Comparison of ENCODE assay signal across 1 cellular context in the genomic region with DNA sequence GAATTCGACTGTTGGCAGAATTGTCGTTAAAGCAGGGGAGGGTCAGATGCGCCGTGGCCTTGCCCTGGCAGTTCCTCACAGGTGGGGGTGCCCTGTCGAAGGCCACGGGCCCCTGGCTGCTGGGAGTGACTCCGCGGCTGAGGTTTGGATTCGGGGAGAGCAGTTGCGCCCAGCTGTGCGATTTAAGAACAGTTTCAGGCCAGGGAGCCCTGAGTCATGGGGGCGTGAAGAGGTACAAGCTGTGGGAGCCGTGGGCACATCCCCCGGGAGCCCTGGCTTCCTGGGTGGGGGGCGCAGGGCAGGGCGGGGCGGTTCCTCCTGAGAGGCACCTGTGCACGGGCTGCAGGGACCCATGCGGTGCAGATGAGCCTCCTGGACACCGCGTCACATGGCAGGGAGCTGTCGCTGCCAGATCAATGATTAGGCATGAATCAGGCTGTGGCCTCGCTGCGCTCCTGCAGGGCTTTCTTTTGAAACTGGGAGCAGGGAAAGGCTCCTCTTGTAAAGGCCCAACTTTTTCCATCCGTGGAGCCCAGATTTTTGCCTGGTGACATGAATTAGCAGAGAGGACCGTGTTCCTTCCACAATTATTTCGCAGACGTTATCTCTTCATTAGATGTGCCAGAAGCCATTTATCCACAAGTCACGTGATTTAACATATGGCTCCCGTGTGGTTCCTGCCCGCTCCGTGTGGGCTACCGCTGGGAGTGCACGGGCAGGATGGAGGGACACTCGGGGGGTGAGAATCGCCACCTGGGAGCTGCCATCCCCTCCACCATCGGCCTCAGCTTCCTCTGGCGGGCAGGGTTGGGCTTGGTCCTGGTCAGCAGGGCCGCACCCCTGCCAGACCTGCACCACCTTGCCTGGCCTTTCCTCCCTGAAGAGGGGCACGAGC.
A peak's percentile ranks its signal among the peaks of the same experiment; 100 is the strongest.
TF ChIP-seq lines count a peak whose summit lies in the region.

No MANE protein-coding gene starts in this region.

TF ChIP-seq in HepG2, 621 proteins besides CTCF, POLR2A, EP300 and RAD21 (continued from another document):
- TF ChIP-seq, protein P1, sequence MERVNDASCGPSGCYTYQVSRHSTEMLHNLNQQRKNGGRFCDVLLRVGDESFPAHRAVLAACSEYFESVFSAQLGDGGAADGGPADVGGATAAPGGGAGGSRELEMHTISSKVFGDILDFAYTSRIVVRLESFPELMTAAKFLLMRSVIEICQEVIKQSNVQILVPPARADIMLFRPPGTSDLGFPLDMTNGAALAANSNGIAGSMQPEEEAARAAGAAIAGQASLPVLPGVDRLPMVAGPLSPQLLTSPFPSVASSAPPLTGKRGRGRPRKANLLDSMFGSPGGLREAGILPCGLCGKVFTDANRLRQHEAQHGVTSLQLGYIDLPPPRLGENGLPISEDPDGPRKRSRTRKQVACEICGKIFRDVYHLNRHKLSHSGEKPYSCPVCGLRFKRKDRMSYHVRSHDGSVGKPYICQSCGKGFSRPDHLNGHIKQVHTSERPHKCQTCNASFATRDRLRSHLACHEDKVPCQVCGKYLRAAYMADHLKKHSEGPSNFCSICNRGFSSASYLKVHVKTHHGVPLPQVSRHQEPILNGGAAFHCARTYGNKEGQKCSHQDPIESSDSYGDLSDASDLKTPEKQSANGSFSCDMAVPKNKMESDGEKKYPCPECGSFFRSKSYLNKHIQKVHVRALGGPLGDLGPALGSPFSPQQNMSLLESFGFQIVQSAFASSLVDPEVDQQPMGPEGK (CRISPR knock-in tag; IDR thresholded peaks at IDR 0.05) = peak; percentile 58
- TF ChIP-seq KDM4B (CRISPR knock-in tag; IDR thresholded peaks at IDR 0.05) = peak; percentile 14; the same call in 1 of the 2 replicates
- TF ChIP-seq, protein P2, sequence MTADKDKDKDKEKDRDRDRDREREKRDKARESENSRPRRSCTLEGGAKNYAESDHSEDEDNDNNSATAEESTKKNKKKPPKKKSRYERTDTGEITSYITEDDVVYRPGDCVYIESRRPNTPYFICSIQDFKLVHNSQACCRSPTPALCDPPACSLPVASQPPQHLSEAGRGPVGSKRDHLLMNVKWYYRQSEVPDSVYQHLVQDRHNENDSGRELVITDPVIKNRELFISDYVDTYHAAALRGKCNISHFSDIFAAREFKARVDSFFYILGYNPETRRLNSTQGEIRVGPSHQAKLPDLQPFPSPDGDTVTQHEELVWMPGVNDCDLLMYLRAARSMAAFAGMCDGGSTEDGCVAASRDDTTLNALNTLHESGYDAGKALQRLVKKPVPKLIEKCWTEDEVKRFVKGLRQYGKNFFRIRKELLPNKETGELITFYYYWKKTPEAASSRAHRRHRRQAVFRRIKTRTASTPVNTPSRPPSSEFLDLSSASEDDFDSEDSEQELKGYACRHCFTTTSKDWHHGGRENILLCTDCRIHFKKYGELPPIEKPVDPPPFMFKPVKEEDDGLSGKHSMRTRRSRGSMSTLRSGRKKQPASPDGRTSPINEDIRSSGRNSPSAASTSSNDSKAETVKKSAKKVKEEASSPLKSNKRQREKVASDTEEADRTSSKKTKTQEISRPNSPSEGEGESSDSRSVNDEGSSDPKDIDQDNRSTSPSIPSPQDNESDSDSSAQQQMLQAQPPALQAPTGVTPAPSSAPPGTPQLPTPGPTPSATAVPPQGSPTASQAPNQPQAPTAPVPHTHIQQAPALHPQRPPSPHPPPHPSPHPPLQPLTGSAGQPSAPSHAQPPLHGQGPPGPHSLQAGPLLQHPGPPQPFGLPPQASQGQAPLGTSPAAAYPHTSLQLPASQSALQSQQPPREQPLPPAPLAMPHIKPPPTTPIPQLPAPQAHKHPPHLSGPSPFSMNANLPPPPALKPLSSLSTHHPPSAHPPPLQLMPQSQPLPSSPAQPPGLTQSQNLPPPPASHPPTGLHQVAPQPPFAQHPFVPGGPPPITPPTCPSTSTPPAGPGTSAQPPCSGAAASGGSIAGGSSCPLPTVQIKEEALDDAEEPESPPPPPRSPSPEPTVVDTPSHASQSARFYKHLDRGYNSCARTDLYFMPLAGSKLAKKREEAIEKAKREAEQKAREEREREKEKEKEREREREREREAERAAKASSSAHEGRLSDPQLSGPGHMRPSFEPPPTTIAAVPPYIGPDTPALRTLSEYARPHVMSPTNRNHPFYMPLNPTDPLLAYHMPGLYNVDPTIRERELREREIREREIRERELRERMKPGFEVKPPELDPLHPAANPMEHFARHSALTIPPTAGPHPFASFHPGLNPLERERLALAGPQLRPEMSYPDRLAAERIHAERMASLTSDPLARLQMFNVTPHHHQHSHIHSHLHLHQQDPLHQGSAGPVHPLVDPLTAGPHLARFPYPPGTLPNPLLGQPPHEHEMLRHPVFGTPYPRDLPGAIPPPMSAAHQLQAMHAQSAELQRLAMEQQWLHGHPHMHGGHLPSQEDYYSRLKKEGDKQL (CRISPR knock-in tag; IDR thresholded peaks at IDR 0.05; ENCODE audit: low read depth) = no peak
- no peak for TF ChIP-seq ETV6 (CRISPR knock-in tag; conservative IDR thresholded peaks at IDR 0.05)
- TF ChIP-seq MED1 (CRISPR knock-in tag; IDR thresholded peaks at IDR 0.05) = 0 out of 2 replicates have a peak, but pooled peaks have one; percentile 14
- TF ChIP-seq, protein P3, sequence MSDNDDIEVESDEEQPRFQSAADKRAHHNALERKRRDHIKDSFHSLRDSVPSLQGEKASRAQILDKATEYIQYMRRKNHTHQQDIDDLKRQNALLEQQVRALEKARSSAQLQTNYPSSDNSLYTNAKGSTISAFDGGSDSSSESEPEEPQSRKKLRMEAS (IDR thresholded peaks at IDR 0.05) = 0 out of 2 replicates have a peak, but pooled peaks have one; percentile 22
- no peak for TF ChIP-seq MLXIP (CRISPR knock-in tag; IDR thresholded peaks at IDR 0.05; ENCODE audit: borderline replicate concordance)
